In genomic region chr14:53011053-53011462, GRCh38 we compare ENCODE assay signal across 8 cellular contexts.
DNase-seq lines count a peak whose midpoint lies in the region; TF ChIP-seq lines count a peak whose summit lies in the region.
"Had no signal": no experiment of that assay in that cellular context is flagged by ENCODE, and none has a peak within 500 bp of the region (broad histone marks: within the 10 kb centered on the region; RNA-seq: fewer than 3 reads in every experiment).

No MANE protein-coding gene starts in this region.

- peaks cover 6% of the 10 kb centered on the region for H3K4me1 ChIP-seq in NT2/D1 (ENCODE audit: insufficient read depth, insufficient read length)
- H3K4me1 ChIP-seq in mesenchymal stem cell (ENCODE audit: control insufficient read depth, insufficient read depth, low read depth, low read length) = peaks cover 4% of the 10 kb centered on the region
- H3K4me1 ChIP-seq in vagina = no peaks in the 10 kb centered on the region

- 0% methylated on average over 7 of the region's 7 CpGs for WGBS in mesenchymal stem cell

- H2BK5ac ChIP-seq in mesenchymal stem cell (ENCODE audit: low read depth, low read length, poor library complexity, severe bottlenecking) = no peak overlapping the region

- TF ChIP-seq POLR2A in vagina (IDR thresholded peaks at IDR 0.05) = no peak

- peak overlapping the region in 1 of 2 experiments; percentile 89 for H3K18ac ChIP-seq in mesenchymal stem cell (ENCODE audit: low read depth in 1 of 2, low read length in 2 of 2)

- no peak overlapping the region for H4K8ac ChIP-seq in mesenchymal stem cell (ENCODE audit: low read length)

- TF ChIP-seq CTCF in vagina (IDR thresholded peaks at IDR 0.05) (no peak), WERI-Rb-1 (IDR thresholded peaks at IDR 0.05; ENCODE audit: low read depth, low read length) (no peak)

- no peak overlapping the region for H4K91ac ChIP-seq in mesenchymal stem cell (ENCODE audit: low read length)

- intact Hi-C loops in vagina (cut with DNase I) = no loop called here

- no peak overlapping the region for H2AK5ac ChIP-seq in mesenchymal stem cell (ENCODE audit: low read length, severe bottlenecking)

- peak overlapping the region; percentile 10 for H3K4me2 ChIP-seq in mesenchymal stem cell (ENCODE audit: low read length, poor library complexity, severe bottlenecking)

- H3K9ac ChIP-seq in NT2/D1 (ENCODE audit: insufficient read length, low read depth) (no peak overlapping the region), mesenchymal stem cell (ENCODE audit: low read length) (peak overlapping the region; percentile 59)

- H3K4me3 ChIP-seq in NT2/D1 (ENCODE audit: insufficient read length, low read depth) (no peak overlapping the region), mesenchymal stem cell (ENCODE audit: insufficient read depth in 1 of 2, low read depth in 1 of 2, low read length in 2 of 2) (peak overlapping the region in 1 of 2 experiments; percentile 43), vagina (no peak overlapping the region), WERI-Rb-1 (ENCODE audit: low read depth, low read length) (no peak overlapping the region)

- H2AFZ ChIP-seq in mesenchymal stem cell (ENCODE audit: low read depth, low read length) = no peak overlapping the region

- no peak overlapping the region for H2BK120ac ChIP-seq in mesenchymal stem cell (ENCODE audit: low read depth, low read length)

- DNase-seq in NT2/D1 (ENCODE audit: low read depth, low spot score) = peak; percentile 75
- DNase-seq in epidermal melanocyte (ENCODE audit: insufficient read length, low spot score) = peak; percentile 68
- peak; percentile 94 for DNase-seq in mesenchymal stem cell
- peak in 1 of 2 donors; percentile 96 for DNase-seq in vagina (ENCODE audit: extremely low spot score in 2 of 2)
- no peak for DNase-seq in NK-92 treated with Interleukin-12 subunit alpha and Interleukin-12 subunit beta, amount 100 ng/mL, for 24 hours (lab: John Stamatoyannopoulos, UW)
- DNase-seq in WERI-Rb-1 = no peak
- DNase-seq in T-helper 9 cell = no peak
- DNase-seq: activated CD4-positive, alpha-beta T cell treated with anti-CD3 and anti-CD28 coated beads for 1 hour had no signal

- H3K27me3 ChIP-seq in NT2/D1 (ENCODE audit: insufficient read depth, insufficient read length) (no peaks in the 10 kb centered on the region), mesenchymal stem cell (ENCODE audit: control insufficient read depth in 1 of 2, insufficient read depth in 1 of 2, low read length in 2 of 2) (no peaks in the 10 kb centered on the region), vagina (no peaks in the 10 kb centered on the region), WERI-Rb-1 (ENCODE audit: insufficient read depth, low read depth, severe bottlenecking) (no peaks in the 10 kb centered on the region)

- H3K27ac ChIP-seq in mesenchymal stem cell (ENCODE audit: low read length, poor library complexity, severe bottlenecking) (peak overlapping the region; percentile 87), vagina (peak overlapping the region; percentile 41), WERI-Rb-1 (no peak overlapping the region)

- no peaks in the 10 kb centered on the region for H3K79me1 ChIP-seq in mesenchymal stem cell (replicated peaks; ENCODE audit: low read length, poor library complexity, severe bottlenecking)

- no peaks in the 10 kb centered on the region for H3K36me3 ChIP-seq in NT2/D1 (ENCODE audit: insufficient read depth, insufficient read length, low read length)
- H3K36me3 ChIP-seq in mesenchymal stem cell (ENCODE audit: control insufficient read depth in 1 of 2, insufficient read depth in 2 of 2, low read depth in 1 of 2, low read length in 2 of 2) = no peaks in the 10 kb centered on the region
- H3K36me3 ChIP-seq in vagina = no peaks in the 10 kb centered on the region
- no peaks in the 10 kb centered on the region for H3K36me3 ChIP-seq in WERI-Rb-1

- H3K9me3 ChIP-seq in NT2/D1 (ENCODE audit: insufficient read depth, low read length) = no peaks in the 10 kb centered on the region
- no peaks in the 10 kb centered on the region for H3K9me3 ChIP-seq in mesenchymal stem cell (ENCODE audit: control insufficient read depth, low read length)
- H3K9me3 ChIP-seq in vagina = no peaks in the 10 kb centered on the region
- H3K9me3 ChIP-seq in WERI-Rb-1 (ENCODE audit: severe bottlenecking) = no peaks in the 10 kb centered on the region

- no peak overlapping the region for H3K23ac ChIP-seq in mesenchymal stem cell (ENCODE audit: low read length in 2 of 2)

- no peak overlapping the region for H3K4ac ChIP-seq in mesenchymal stem cell (ENCODE audit: low read depth in 1 of 2, low read length in 2 of 2)

- H2BK15ac ChIP-seq in mesenchymal stem cell (ENCODE audit: low read depth, poor library complexity, severe bottlenecking) = no peak overlapping the region

- H2BK12ac ChIP-seq in mesenchymal stem cell (ENCODE audit: low read length in 2 of 2) = no peak overlapping the region

- H3K14ac ChIP-seq in mesenchymal stem cell (ENCODE audit: low read length in 2 of 2) = no peak overlapping the region

Comparison
In these comparisons a context has a peak if more than half of its experiments do, and no peak if none do; other contexts are left out.
1. DNase-seq: peak in NT2/D1 (single experiment), epidermal melanocyte (single experiment) and mesenchymal stem cell (single experiment); none in NK-92 treated with Interleukin-12 subunit alpha and Interleukin-12 subunit beta, amount 100 ng/mL, for 24 hours (single experiment), WERI-Rb-1 (single experiment) and T-helper 9 cell (single experiment).